ENCODE assay signal across 1 cellular context in the genomic region with DNA sequence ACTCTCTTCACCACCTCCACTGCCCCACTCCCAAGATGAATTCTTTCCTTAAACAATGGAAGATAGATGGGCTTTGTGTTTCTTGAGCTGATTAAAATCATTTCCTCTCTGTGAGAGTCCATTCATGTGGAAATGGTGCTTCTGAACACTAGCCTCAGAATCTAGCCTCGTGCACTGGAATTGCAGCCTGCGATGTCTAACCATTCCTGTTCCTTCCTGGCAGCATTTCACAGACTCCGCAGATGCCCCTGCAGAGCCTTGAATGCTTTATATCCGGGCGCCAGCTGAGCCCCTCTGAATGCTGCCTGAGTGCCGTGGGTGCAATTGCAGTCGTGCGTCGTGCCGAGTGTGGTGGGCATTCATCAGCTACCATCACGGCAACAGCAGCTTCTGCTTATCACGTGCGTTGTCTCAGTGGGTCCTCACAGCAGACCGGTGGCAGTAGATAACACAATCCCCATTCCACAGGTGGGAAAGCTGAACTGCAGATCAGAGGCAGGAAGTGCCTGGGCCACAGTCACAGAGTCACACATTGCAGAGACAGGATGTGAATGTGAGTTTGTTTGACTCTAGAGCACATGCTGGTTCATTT.
TF ChIP-seq lines count a peak whose summit lies in the region.

No MANE protein-coding gene starts in this region.

TF ChIP-seq in WTC11, 78 proteins besides CTCF, POLR2A, EP300 and RAD21 (continued from another document and continues in another):
- TF ChIP-seq MYBL2 (CRISPR knock-in tag; IDR thresholded peaks at IDR 0.05) (peak; percentile 37; the same call in 1 of the 2 replicates), ZNF138 (CRISPR knock-in tag; conservative IDR thresholded peaks at IDR 0.05) (no peak), GRHL2 (CRISPR knock-in tag; IDR thresholded peaks at IDR 0.05; ENCODE audit: insufficient replicate concordance, severe bottlenecking) (no peak), NR2C2 (CRISPR knock-in tag; IDR thresholded peaks at IDR 0.05) (no peak), SMAD4 (CRISPR knock-in tag; IDR thresholded peaks at IDR 0.05) (no peak), ZNF232 (CRISPR knock-in tag; IDR thresholded peaks at IDR 0.05) (no peak), EMX1 (CRISPR knock-in tag; IDR thresholded peaks at IDR 0.05) (no peak), ZNF317 (CRISPR knock-in tag; IDR thresholded peaks at IDR 0.05; ENCODE audit: borderline replicate concordance, low read depth) (no peak), OVOL2 (CRISPR knock-in tag; IDR thresholded peaks at IDR 0.05; ENCODE audit: borderline replicate concordance) (no peak), CBFB (CRISPR knock-in tag; IDR thresholded peaks at IDR 0.05; ENCODE audit: low read depth) (no peak), NR1H2 (CRISPR knock-in tag; IDR thresholded peaks at IDR 0.05) (no peak), TEAD4 (CRISPR knock-in tag; IDR thresholded peaks at IDR 0.05) (no peak), ETV6 (CRISPR knock-in tag; IDR thresholded peaks at IDR 0.05) (0 out of 2 replicates have a peak, but pooled peaks have one; percentile 27), ATF1 (CRISPR knock-in tag; IDR thresholded peaks at IDR 0.05) (no peak), ZNF396 (CRISPR knock-in tag; IDR thresholded peaks at IDR 0.05; ENCODE audit: borderline replicate concordance) (no peak), FOXP1 (CRISPR knock-in tag; IDR thresholded peaks at IDR 0.05; ENCODE audit: borderline replicate concordance) (0 out of 2 replicates have a peak, but pooled peaks have one; percentile 68), SMAD3 (CRISPR knock-in tag; IDR thresholded peaks at IDR 0.05; ENCODE audit: borderline replicate concordance) (0 out of 2 replicates have a peak, but pooled peaks have one; percentile 35), FOXJ3 (CRISPR knock-in tag; IDR thresholded peaks at IDR 0.05; ENCODE audit: borderline replicate concordance) (no peak), MXD4 (CRISPR knock-in tag; IDR thresholded peaks at IDR 0.05; ENCODE audit: borderline replicate concordance) (no peak), TCF7 (CRISPR knock-in tag; IDR thresholded peaks at IDR 0.05; ENCODE audit: low read depth) (no peak), PRRX2 (CRISPR knock-in tag; IDR thresholded peaks at IDR 0.05) (no peak), NR3C1 (CRISPR knock-in tag; conservative IDR thresholded peaks at IDR 0.05; ENCODE audit: low read depth) (0 out of 2 replicates have a peak, but pooled peaks have one; percentile 27)
- TF ChIP-seq, protein P1, sequence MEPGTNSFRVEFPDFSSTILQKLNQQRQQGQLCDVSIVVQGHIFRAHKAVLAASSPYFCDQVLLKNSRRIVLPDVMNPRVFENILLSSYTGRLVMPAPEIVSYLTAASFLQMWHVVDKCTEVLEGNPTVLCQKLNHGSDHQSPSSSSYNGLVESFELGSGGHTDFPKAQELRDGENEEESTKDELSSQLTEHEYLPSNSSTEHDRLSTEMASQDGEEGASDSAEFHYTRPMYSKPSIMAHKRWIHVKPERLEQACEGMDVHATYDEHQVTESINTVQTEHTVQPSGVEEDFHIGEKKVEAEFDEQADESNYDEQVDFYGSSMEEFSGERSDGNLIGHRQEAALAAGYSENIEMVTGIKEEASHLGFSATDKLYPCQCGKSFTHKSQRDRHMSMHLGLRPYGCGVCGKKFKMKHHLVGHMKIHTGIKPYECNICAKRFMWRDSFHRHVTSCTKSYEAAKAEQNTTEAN (CRISPR knock-in tag; IDR thresholded peaks at IDR 0.05): peak; percentile 72
- TF ChIP-seq, protein P2, sequence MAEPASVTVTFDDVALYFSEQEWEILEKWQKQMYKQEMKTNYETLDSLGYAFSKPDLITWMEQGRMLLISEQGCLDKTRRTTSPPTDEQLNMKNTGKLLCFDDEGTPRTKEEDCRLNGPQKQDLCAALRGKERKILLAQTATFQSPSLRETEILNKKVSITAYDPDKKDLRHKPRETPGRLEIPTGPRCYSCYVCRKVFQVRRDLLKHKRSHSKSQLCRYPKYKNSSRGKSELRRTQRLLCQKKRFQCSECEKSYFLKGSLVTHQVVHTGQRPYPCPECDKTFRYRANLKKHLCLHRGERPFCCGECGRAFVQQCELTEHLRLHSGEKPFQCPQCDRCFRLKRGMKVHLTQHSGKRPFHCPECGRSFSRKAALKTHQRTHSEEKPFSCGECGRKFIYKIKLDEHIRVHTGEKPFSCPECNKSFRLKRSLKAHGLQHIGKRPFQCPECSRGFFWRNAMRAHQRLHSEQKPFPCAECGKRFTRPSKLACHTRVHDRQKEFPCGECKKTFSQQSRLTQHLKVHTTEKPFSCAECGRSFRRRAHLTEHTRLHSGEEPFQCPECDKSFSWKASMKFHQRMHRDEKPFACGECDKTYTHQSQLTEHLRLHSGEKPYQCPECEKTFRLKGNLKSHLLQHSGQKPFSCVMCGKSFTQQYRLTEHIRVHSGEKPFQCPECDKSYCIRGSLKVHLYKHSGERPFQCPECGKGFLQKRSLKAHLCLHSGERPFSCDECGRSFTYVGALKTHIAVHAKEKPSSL (CRISPR knock-in tag; conservative IDR thresholded peaks at IDR 0.05): no peak
- TF ChIP-seq, protein P3, sequence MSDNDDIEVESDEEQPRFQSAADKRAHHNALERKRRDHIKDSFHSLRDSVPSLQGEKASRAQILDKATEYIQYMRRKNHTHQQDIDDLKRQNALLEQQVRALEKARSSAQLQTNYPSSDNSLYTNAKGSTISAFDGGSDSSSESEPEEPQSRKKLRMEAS (CRISPR knock-in tag; IDR thresholded peaks at IDR 0.05): peak; percentile 78
- TF ChIP-seq, protein P4, sequence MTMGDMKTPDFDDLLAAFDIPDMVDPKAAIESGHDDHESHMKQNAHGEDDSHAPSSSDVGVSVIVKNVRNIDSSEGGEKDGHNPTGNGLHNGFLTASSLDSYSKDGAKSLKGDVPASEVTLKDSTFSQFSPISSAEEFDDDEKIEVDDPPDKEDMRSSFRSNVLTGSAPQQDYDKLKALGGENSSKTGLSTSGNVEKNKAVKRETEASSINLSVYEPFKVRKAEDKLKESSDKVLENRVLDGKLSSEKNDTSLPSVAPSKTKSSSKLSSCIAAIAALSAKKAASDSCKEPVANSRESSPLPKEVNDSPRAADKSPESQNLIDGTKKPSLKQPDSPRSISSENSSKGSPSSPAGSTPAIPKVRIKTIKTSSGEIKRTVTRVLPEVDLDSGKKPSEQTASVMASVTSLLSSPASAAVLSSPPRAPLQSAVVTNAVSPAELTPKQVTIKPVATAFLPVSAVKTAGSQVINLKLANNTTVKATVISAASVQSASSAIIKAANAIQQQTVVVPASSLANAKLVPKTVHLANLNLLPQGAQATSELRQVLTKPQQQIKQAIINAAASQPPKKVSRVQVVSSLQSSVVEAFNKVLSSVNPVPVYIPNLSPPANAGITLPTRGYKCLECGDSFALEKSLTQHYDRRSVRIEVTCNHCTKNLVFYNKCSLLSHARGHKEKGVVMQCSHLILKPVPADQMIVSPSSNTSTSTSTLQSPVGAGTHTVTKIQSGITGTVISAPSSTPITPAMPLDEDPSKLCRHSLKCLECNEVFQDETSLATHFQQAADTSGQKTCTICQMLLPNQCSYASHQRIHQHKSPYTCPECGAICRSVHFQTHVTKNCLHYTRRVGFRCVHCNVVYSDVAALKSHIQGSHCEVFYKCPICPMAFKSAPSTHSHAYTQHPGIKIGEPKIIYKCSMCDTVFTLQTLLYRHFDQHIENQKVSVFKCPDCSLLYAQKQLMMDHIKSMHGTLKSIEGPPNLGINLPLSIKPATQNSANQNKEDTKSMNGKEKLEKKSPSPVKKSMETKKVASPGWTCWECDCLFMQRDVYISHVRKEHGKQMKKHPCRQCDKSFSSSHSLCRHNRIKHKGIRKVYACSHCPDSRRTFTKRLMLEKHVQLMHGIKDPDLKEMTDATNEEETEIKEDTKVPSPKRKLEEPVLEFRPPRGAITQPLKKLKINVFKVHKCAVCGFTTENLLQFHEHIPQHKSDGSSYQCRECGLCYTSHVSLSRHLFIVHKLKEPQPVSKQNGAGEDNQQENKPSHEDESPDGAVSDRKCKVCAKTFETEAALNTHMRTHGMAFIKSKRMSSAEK (CRISPR knock-in tag; IDR thresholded peaks at IDR 0.05; ENCODE audit: borderline replicate concordance): peak; percentile 59; the same call in 1 of the 2 replicates
- TF ChIP-seq, protein P5, sequence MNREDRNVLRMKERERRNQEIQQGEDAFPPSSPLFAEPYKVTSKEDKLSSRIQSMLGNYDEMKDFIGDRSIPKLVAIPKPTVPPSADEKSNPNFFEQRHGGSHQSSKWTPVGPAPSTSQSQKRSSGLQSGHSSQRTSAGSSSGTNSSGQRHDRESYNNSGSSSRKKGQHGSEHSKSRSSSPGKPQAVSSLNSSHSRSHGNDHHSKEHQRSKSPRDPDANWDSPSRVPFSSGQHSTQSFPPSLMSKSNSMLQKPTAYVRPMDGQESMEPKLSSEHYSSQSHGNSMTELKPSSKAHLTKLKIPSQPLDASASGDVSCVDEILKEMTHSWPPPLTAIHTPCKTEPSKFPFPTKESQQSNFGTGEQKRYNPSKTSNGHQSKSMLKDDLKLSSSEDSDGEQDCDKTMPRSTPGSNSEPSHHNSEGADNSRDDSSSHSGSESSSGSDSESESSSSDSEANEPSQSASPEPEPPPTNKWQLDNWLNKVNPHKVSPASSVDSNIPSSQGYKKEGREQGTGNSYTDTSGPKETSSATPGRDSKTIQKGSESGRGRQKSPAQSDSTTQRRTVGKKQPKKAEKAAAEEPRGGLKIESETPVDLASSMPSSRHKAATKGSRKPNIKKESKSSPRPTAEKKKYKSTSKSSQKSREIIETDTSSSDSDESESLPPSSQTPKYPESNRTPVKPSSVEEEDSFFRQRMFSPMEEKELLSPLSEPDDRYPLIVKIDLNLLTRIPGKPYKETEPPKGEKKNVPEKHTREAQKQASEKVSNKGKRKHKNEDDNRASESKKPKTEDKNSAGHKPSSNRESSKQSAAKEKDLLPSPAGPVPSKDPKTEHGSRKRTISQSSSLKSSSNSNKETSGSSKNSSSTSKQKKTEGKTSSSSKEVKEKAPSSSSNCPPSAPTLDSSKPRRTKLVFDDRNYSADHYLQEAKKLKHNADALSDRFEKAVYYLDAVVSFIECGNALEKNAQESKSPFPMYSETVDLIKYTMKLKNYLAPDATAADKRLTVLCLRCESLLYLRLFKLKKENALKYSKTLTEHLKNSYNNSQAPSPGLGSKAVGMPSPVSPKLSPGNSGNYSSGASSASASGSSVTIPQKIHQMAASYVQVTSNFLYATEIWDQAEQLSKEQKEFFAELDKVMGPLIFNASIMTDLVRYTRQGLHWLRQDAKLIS (CRISPR knock-in tag; IDR thresholded peaks at IDR 0.05; ENCODE audit: borderline replicate concordance): no peak
- TF ChIP-seq, protein P6, sequence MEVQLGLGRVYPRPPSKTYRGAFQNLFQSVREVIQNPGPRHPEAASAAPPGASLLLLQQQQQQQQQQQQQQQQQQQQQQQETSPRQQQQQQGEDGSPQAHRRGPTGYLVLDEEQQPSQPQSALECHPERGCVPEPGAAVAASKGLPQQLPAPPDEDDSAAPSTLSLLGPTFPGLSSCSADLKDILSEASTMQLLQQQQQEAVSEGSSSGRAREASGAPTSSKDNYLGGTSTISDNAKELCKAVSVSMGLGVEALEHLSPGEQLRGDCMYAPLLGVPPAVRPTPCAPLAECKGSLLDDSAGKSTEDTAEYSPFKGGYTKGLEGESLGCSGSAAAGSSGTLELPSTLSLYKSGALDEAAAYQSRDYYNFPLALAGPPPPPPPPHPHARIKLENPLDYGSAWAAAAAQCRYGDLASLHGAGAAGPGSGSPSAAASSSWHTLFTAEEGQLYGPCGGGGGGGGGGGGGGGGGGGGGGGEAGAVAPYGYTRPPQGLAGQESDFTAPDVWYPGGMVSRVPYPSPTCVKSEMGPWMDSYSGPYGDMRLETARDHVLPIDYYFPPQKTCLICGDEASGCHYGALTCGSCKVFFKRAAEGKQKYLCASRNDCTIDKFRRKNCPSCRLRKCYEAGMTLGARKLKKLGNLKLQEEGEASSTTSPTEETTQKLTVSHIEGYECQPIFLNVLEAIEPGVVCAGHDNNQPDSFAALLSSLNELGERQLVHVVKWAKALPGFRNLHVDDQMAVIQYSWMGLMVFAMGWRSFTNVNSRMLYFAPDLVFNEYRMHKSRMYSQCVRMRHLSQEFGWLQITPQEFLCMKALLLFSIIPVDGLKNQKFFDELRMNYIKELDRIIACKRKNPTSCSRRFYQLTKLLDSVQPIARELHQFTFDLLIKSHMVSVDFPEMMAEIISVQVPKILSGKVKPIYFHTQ (CRISPR knock-in tag; IDR thresholded peaks at IDR 0.05): no peak
- TF ChIP-seq, protein P7, sequence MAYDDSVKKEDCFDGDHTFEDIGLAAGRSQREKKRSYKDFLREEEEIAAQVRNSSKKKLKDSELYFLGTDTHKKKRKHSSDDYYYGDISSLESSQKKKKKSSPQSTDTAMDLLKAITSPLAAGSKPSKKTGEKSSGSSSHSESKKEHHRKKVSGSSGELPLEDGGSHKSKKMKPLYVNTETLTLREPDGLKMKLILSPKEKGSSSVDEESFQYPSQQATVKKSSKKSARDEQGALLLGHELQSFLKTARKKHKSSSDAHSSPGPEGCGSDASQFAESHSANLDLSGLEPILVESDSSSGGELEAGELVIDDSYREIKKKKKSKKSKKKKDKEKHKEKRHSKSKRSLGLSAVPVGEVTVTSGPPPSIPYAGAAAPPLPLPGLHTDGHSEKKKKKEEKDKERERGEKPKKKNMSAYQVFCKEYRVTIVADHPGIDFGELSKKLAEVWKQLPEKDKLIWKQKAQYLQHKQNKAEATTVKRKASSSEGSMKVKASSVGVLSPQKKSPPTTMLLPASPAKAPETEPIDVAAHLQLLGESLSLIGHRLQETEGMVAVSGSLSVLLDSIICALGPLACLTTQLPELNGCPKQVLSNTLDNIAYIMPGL (CRISPR knock-in tag; IDR thresholded peaks at IDR 0.05): no peak
- TF ChIP-seq, protein P8, sequence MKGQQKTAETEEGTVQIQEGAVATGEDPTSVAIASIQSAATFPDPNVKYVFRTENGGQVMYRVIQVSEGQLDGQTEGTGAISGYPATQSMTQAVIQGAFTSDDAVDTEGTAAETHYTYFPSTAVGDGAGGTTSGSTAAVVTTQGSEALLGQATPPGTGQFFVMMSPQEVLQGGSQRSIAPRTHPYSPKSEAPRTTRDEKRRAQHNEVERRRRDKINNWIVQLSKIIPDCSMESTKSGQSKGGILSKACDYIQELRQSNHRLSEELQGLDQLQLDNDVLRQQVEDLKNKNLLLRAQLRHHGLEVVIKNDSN (CRISPR knock-in tag; IDR thresholded peaks at IDR 0.05): no peak
- TF ChIP-seq, protein P9, sequence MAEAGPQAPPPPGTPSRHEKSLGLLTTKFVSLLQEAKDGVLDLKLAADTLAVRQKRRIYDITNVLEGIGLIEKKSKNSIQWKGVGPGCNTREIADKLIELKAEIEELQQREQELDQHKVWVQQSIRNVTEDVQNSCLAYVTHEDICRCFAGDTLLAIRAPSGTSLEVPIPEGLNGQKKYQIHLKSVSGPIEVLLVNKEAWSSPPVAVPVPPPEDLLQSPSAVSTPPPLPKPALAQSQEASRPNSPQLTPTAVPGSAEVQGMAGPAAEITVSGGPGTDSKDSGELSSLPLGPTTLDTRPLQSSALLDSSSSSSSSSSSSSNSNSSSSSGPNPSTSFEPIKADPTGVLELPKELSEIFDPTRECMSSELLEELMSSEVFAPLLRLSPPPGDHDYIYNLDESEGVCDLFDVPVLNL (CRISPR knock-in tag; IDR thresholded peaks at IDR 0.05; ENCODE audit: borderline replicate concordance, low read depth): no peak
- TF ChIP-seq, protein P10, sequence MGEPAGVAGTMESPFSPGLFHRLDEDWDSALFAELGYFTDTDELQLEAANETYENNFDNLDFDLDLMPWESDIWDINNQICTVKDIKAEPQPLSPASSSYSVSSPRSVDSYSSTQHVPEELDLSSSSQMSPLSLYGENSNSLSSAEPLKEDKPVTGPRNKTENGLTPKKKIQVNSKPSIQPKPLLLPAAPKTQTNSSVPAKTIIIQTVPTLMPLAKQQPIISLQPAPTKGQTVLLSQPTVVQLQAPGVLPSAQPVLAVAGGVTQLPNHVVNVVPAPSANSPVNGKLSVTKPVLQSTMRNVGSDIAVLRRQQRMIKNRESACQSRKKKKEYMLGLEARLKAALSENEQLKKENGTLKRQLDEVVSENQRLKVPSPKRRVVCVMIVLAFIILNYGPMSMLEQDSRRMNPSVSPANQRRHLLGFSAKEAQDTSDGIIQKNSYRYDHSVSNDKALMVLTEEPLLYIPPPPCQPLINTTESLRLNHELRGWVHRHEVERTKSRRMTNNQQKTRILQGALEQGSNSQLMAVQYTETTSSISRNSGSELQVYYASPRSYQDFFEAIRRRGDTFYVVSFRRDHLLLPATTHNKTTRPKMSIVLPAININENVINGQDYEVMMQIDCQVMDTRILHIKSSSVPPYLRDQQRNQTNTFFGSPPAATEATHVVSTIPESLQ (CRISPR knock-in tag; IDR thresholded peaks at IDR 0.05): no peak
